ENCODE assay signal across 9 cellular contexts in the genomic region with DNA sequence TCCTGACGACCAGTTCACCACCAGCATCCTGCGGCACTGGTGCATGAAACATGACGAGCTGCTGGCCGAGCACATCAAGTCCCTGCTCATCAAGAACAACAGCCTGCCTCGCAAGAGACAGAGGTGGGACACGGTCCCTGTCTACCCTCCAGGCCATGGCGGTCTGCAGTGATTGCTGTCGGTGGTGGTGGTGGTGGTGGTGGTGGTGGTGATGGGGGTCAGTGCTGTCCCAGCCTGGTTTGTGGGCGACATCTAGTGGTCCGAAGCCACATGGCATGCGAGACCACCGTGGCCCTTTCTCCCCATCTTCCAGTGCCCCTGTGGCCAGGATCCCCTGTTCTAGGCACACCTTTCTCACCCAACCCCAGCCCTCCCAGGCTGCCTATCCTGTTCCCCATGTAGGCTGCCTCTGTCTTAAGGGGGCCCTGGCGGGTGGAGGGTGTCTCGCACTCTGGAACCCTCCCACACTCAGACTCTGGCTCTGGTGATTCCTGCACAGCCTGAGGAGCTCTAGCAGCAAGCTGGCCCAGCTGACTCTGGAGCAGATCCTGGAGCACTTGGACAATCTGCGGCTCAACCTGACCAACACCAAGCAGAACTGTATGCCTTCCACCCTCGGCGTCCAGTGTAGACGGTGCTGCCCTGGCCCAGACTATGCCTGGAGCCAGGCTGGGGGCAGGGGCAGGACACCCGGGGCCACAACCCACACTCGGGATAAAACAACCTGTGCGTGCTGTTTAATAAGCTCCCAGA. TPM values are rescaled to one million over a fixed set of nuclear protein-coding genes. Genes with fewer than 3 reads are reported as not detected.
DNase-seq lines count a peak whose midpoint lies in the region; ATAC-seq, FAIRE-seq and TF ChIP-seq lines count a peak whose summit lies in the region.
"Had no signal": no experiment of that assay in that cellular context is flagged by ENCODE, and none has a peak within 500 bp of the region (broad histone marks: within the 10 kb centered on the region; RNA-seq: fewer than 3 reads in every experiment).

No MANE protein-coding gene starts in this region.

- no peaks in the 10 kb centered on the region for H3K9me3 ChIP-seq in DND-41 (ENCODE audit: insufficient read depth, low read length, severe bottlenecking)
- H3K9me3 ChIP-seq in endothelial cell of umbilical vein (replicated peaks; ENCODE audit: control insufficient read depth, insufficient read depth, low read length): no peaks in the 10 kb centered on the region
- no peaks in the 10 kb centered on the region for H3K9me3 ChIP-seq in parathyroid adenoma (ENCODE audit: control insufficient read depth, low read length)

- no peak overlapping the region for H3K27ac Mint-ChIP-seq in immature natural killer cell

- H3K4me3 Mint-ChIP-seq in immature natural killer cell: no peak overlapping the region
- H3K4me3 Mint-ChIP-seq: activated naive CD4-positive, alpha-beta T cell treated with anti-CD3 and anti-CD28 coated beads, Interleukin-2, amount 50 U/mL, for 24 hours had no signal

- dilution Hi-C loops in endothelial cell of umbilical vein (cut with MboI; ENCODE audit: extremely low pct_ligation_motif_present, low sequenced_read_pairs): no loop called here

- DNase-seq in DND-41 (no peak), NAMALWA (ENCODE audit: low spot score) (peak; percentile 67), endothelial cell of umbilical vein (ENCODE audit: low read depth, low spot score) (peak; percentile 41), immature natural killer cell (no peak)

- POLR2A ChIA-PET in endothelial cell of umbilical vein (lab: Charles Lee): no interaction called here

- intact Hi-C loops in endothelial cell of umbilical vein (cut with micrococcal nuclease): loop anchor here (1.0 to 2.0 kb wide), 7 partner anchors 9 to 261 kb away; no protein-coding TSS in a partner anchor

- ATAC-seq in DND-41 (ENCODE audit: insufficient read depth, low read depth) (0 out of 3 replicates have a peak, but pooled peaks have one; percentile 37), HG03469 (IDR thresholded peaks at IDR 0.05; ENCODE audit: unreplicated experiment) (no peak), HG03442 (IDR thresholded peaks at IDR 0.05; ENCODE audit: unreplicated experiment) (no peak), GM21528 (IDR thresholded peaks at IDR 0.05; ENCODE audit: low FRiP score, unreplicated experiment) (no peak)

- peaks cover 10 to 25% (median 11%) of the 10 kb centered on the region in 3 donors for H3K36me3 Mint-ChIP-seq in immature natural killer cell

- CTCF ChIA-PET in endothelial cell of umbilical vein (lab: Charles Lee): interaction anchor here (0.6 to 6.2 kb wide), 14 partner anchors 8 to 215 kb away, joined by 3 to 83 read pairs (median 6); partner anchors contain the start of genes NPR1, RAB13 and S100A13

- no peaks in the 10 kb centered on the region for H3K9me1 ChIP-seq in endothelial cell of umbilical vein (replicated peaks; ENCODE audit: control insufficient read depth, extremely low read depth, insufficient read depth, low read length)

- no peaks in the 10 kb centered on the region for H3K4me1 ChIP-seq in DND-41 (ENCODE audit: insufficient read depth, low read length)
- H3K4me1 ChIP-seq in endothelial cell of umbilical vein (ENCODE audit: control insufficient read depth, extremely low read depth, insufficient read depth, low read length): peaks cover 51% of the 10 kb centered on the region
- peaks cover 15% of the 10 kb centered on the region for H3K4me1 ChIP-seq in parathyroid adenoma

- TF ChIP-seq POLR2A in endothelial cell of umbilical vein (IDR thresholded peaks at IDR 0.05; ENCODE audit: low read depth, low read length): no peak

- H3K4me1 Mint-ChIP-seq in immature natural killer cell: peaks cover 36% of the 10 kb centered on the region in 2 donors

- H3K27me3 ChIP-seq in DND-41 (ENCODE audit: insufficient read depth, low read length, poor library complexity): no peaks in the 10 kb centered on the region
- no peaks in the 10 kb centered on the region for H3K27me3 ChIP-seq in endothelial cell of umbilical vein (ENCODE audit: control insufficient read depth in 2 of 2, insufficient read depth in 2 of 2, low read length in 2 of 2)
- no peaks in the 10 kb centered on the region for H3K27me3 ChIP-seq in parathyroid adenoma (ENCODE audit: control insufficient read depth, insufficient read depth, low read length)

- TF ChIP-seq CTCF in DND-41 (IDR thresholded peaks at IDR 0.05; ENCODE audit: borderline replicate concordance, extremely low read depth, low read length, poor library complexity, severe bottlenecking) (peak; percentile 64), endothelial cell of umbilical vein (IDR thresholded peaks at IDR 0.05; ENCODE audit: extremely low read depth in 1 of 2, insufficient read depth in 1 of 2, low read depth in 1 of 2, low read length in 2 of 2) (peak; percentile 54 to 77), parathyroid adenoma (IDR thresholded peaks at IDR 0.05) (no peak)

- H3K4me3 ChIP-seq in DND-41 (ENCODE audit: low read depth in 1 of 2, low read length in 2 of 2) (no peak overlapping the region), endothelial cell of umbilical vein (replicated peaks in 1 of 3; ENCODE audit: insufficient read depth in 1 of 3, low read depth in 1 of 3, low read length in 3 of 3) (no peak overlapping the region), parathyroid adenoma (ENCODE audit: low read depth, low read length) (no peak overlapping the region)

- no peak overlapping the region for H3K27ac ChIP-seq in DND-41 (ENCODE audit: low read length)
- H3K27ac ChIP-seq in endothelial cell of umbilical vein (ENCODE audit: insufficient read depth, low read depth, low read length): no peak overlapping the region
- peak overlapping the region; percentile 80 for H3K27ac ChIP-seq in parathyroid adenoma

- peak; percentile 64 for FAIRE-seq in endothelial cell of umbilical vein (lab: Jason Lieb, UNC)

- H2AFZ ChIP-seq in DND-41 (ENCODE audit: low read depth, low read length) (no peak overlapping the region), endothelial cell of umbilical vein (ENCODE audit: low read depth, low read length) (no peak overlapping the region), parathyroid adenoma (no peak overlapping the region)

- H3K79me2 ChIP-seq in DND-41 (ENCODE audit: insufficient read depth, low read length) (no peaks in the 10 kb centered on the region), endothelial cell of umbilical vein (ENCODE audit: control insufficient read depth, insufficient read depth, low read length) (no peaks in the 10 kb centered on the region), parathyroid adenoma (no peaks in the 10 kb centered on the region)

- no peaks in the 10 kb centered on the region for H3K9me3 Mint-ChIP-seq in immature natural killer cell
- H3K9me3 Mint-ChIP-seq: activated naive CD4-positive, alpha-beta T cell treated with anti-CD3 and anti-CD28 coated beads, Interleukin-2, amount 50 U/mL, for 24 hours had no signal

- peaks cover 3 to 16% (median 9%) of the 10 kb centered on the region in 3 donors for H3K27me3 Mint-ChIP-seq in immature natural killer cell (ENCODE audit: low read depth in 3 of 3)
- H3K27me3 Mint-ChIP-seq: activated naive CD4-positive, alpha-beta T cell treated with anti-CD3 and anti-CD28 coated beads, Interleukin-2, amount 50 U/mL, for 24 hours had no signal

- no peak overlapping the region for H3K9ac ChIP-seq in DND-41 (ENCODE audit: low read depth, low read length)
- no peak overlapping the region for H3K9ac ChIP-seq in endothelial cell of umbilical vein (replicated peaks; ENCODE audit: extremely low read depth, insufficient read depth, low read length)
- no peak overlapping the region for H3K9ac ChIP-seq in parathyroid adenoma

- no TSS peak for BruUV-seq in endothelial cell of umbilical vein (replicated peaks; lab: Mats Ljungman, UMichigan)

- H3K4me2 ChIP-seq in DND-41 (ENCODE audit: insufficient read depth, low read length): no peak overlapping the region
- no peak overlapping the region for H3K4me2 ChIP-seq in endothelial cell of umbilical vein (ENCODE audit: insufficient read depth, low read length)
- no peak overlapping the region for H3K4me2 ChIP-seq in parathyroid adenoma (ENCODE audit: low read length)

- H4K20me1 ChIP-seq in DND-41 (ENCODE audit: insufficient read depth, low read length): peaks cover 5% of the 10 kb centered on the region; the same call in 1 of the 2 replicates
- no peaks in the 10 kb centered on the region for H4K20me1 ChIP-seq in endothelial cell of umbilical vein (replicated peaks; ENCODE audit: control insufficient read depth, extremely low read depth, insufficient read depth, low read length)

- H3K36me3 ChIP-seq in DND-41 (ENCODE audit: insufficient read depth, low read length) (peaks cover 73% of the 10 kb centered on the region), endothelial cell of umbilical vein (ENCODE audit: control insufficient read depth in 2 of 2, extremely low read depth in 1 of 2, insufficient read depth in 2 of 2, low read length in 2 of 2) (peaks cover 5 to 19% of the 10 kb centered on the region in 2 experiments), parathyroid adenoma (ENCODE audit: control insufficient read depth, insufficient read depth, low read length) (no peaks in the 10 kb centered on the region)

TF ChIP-seq in endothelial cell of umbilical vein, 7 proteins besides CTCF, POLR2A, EP300 and RAD21 (continues in another document):
- TF ChIP-seq MYC (IDR thresholded peaks at IDR 0.05; ENCODE audit: low read depth, low read length): no peak
- no peak for TF ChIP-seq POLR2AphosphoS5 (IDR thresholded peaks at IDR 0.05; ENCODE audit: insufficient read depth, low read depth, low read length)

RNA-seq across cellular contexts. Expression of gene SLC27A3, which starts 3.2 kb away (rescaled TPM):
- total RNA-seq in endothelial cell of umbilical vein: 26.5 and 26.6 TPM in 2 replicates
- polyA plus RNA-seq in endothelial cell of umbilical vein (34.3 and 40.1 TPM in 2 replicates), immature natural killer cell (10 to 100 TPM; 38.3 to 89.0 (median 54.3) TPM)
- polyA plus RNA-seq in endothelial cell of umbilical vein (2011; cell fraction: cytosol; rRNA removed): 26.6 and 30.3 TPM in 2 replicates
- polyA plus RNA-seq in endothelial cell of umbilical vein (2011; cell fraction: nucleus; rRNA removed): 109 and 144 TPM in 2 replicates
- polyA plus RNA-seq in endothelial cell of umbilical vein (2012): 17.3 and 19.5 TPM in 2 replicates
- 66.2 and 68.0 TPM in 2 replicates for polyA minus RNA-seq in endothelial cell of umbilical vein
- 22.5 TPM for polyA minus RNA-seq in endothelial cell of umbilical vein (2011; cell fraction: cytosol; rRNA and poly(A)+ RNA removed)
- polyA minus RNA-seq in endothelial cell of umbilical vein (2011; cell fraction: nucleus; rRNA and poly(A)+ RNA removed): 12.9 and 17.1 TPM in 2 replicates

RNA-seq across cellular contexts. Expression of gene INTS3, which starts 44.2 kb away (rescaled TPM):
- total RNA-seq in endothelial cell of umbilical vein: 56.1 and 63.1 TPM in 2 replicates
- polyA plus RNA-seq in endothelial cell of umbilical vein (61.9 and 75.9 TPM in 2 replicates), immature natural killer cell (10 to 100 TPM in 1 of 3 donors, 1 to 10 TPM in 2; 7.5 to 14.5 (median 7.9) TPM)
- polyA plus RNA-seq in endothelial cell of umbilical vein (2011; cell fraction: cytosol; rRNA removed): 36.4 and 38.2 TPM in 2 replicates
- 215 and 225 TPM in 2 replicates for polyA plus RNA-seq in endothelial cell of umbilical vein (2011; cell fraction: nucleus; rRNA removed)
- 37.5 and 38.3 TPM in 2 replicates for polyA plus RNA-seq in endothelial cell of umbilical vein (2012)
- polyA minus RNA-seq in endothelial cell of umbilical vein: 65.3 and 77.1 TPM in 2 replicates
- 30.9 TPM for polyA minus RNA-seq in endothelial cell of umbilical vein (2011; cell fraction: cytosol; rRNA and poly(A)+ RNA removed)
- polyA minus RNA-seq in endothelial cell of umbilical vein (2011; cell fraction: nucleus; rRNA and poly(A)+ RNA removed): 49.9 and 71.6 TPM in 2 replicates

Comparison
In these comparisons a context has a peak if more than half of its experiments do, and no peak if none do; other contexts are left out.
1. DNase-seq: peak in NAMALWA (single experiment) and endothelial cell of umbilical vein (single experiment); none in DND-41 (single experiment) and immature natural killer cell (0 of 3).